1 cellular context compared by ENCODE assay signal in the genomic region with DNA sequence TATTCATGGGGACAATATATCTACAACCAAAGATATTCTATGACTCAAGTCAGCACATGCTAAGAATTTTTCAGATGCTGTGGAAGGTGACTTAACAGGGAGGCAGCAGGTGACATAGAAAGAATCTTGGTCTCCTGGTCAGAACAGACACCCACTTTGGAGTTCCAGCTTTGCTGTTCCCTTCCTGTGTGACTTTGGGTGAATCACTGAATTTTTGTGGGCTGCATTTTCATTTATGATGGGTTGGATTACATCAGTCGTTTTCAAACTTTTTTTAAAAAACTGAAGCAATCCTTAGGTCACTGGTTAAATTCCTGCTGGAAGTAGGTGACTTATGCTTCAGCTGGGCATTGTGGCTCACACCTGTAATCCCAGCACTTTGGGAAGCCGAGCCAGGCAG.
TF ChIP-seq lines count a peak whose summit lies in the region.

No MANE protein-coding gene starts in this region.

TF ChIP-seq in HepG2, 621 proteins besides CTCF, POLR2A, EP300 and RAD21:
- no peak for TF ChIP-seq HMGA1 (CRISPR knock-in tag; conservative IDR thresholded peaks at IDR 0.05)
- TF ChIP-seq ZKSCAN5 (CRISPR knock-in tag; IDR thresholded peaks at IDR 0.05) = no peak
- TF ChIP-seq, protein P1, sequence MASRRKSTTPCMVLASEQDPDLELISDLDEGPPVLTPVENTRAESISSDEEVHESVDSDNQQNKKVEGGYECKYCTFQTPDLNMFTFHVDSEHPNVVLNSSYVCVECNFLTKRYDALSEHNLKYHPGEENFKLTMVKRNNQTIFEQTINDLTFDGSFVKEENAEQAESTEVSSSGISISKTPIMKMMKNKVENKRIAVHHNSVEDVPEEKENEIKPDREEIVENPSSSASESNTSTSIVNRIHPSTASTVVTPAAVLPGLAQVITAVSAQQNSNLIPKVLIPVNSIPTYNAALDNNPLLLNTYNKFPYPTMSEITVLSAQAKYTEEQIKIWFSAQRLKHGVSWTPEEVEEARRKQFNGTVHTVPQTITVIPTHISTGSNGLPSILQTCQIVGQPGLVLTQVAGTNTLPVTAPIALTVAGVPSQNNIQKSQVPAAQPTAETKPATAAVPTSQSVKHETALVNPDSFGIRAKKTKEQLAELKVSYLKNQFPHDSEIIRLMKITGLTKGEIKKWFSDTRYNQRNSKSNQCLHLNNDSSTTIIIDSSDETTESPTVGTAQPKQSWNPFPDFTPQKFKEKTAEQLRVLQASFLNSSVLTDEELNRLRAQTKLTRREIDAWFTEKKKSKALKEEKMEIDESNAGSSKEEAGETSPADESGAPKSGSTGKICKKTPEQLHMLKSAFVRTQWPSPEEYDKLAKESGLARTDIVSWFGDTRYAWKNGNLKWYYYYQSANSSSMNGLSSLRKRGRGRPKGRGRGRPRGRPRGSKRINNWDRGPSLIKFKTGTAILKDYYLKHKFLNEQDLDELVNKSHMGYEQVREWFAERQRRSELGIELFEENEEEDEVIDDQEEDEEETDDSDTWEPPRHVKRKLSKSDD (CRISPR knock-in tag; IDR thresholded peaks at IDR 0.05; ENCODE audit: low read depth) = no peak
- no peak for TF ChIP-seq ZNF343 (CRISPR knock-in tag; IDR thresholded peaks at IDR 0.05)
TF ChIP-seq in HepG2: peak in this region for 0.
